ENCODE assay signal across 8 cellular contexts in genomic region chr14:81220488-81220766, GRCh38. TPM values are rescaled to one million over a fixed set of nuclear protein-coding genes. Genes with fewer than 3 reads are reported as not detected.
A peak's percentile ranks its signal among the peaks of the same experiment; 100 is the strongest.
DNase-seq lines count a peak whose midpoint lies in the region; ATAC-seq and TF ChIP-seq lines count a peak whose summit lies in the region.

No MANE protein-coding gene starts in this region.

- H2BK5ac ChIP-seq in trophoblast cell (ENCODE audit: low read depth, low read length, poor library complexity) = peak overlapping the region; percentile 42

- H3K4me1 ChIP-seq in RWPE2 (ENCODE audit: insufficient read depth, poor library complexity, severe bottlenecking) (peaks cover 16% of the 10 kb centered on the region), trophoblast cell (ENCODE audit: control insufficient read depth in 1 of 2, insufficient read depth in 2 of 2, low read length in 2 of 2) (no peaks in the 10 kb centered on the region)

- no peak for DNase-seq in RWPE2 (ENCODE audit: low spot score)
- DNase-seq in epithelial cell of proximal tubule (ENCODE audit: low read depth) = no peak
- DNase-seq in trophoblast cell = no peak
- no peak for DNase-seq in CD1c-positive myeloid dendritic cell (ENCODE audit: extremely low spot score)

- H3K14ac ChIP-seq in trophoblast cell (ENCODE audit: low read length) = peak overlapping the region; percentile 72

- H3K79me2 ChIP-seq in trophoblast cell (ENCODE audit: control insufficient read depth, insufficient read depth, low read length, poor library complexity) = peaks cover 9% of the 10 kb centered on the region

- H2AK5ac ChIP-seq in trophoblast cell (ENCODE audit: low read length) = no peak overlapping the region

- H4K12ac ChIP-seq in trophoblast cell (ENCODE audit: low read depth, low read length) = no peak overlapping the region

- H3K27me3 ChIP-seq in RWPE2 (ENCODE audit: insufficient read depth, poor library complexity, severe bottlenecking) (no peaks in the 10 kb centered on the region), trophoblast cell (ENCODE audit: insufficient read depth, low read length) (no peaks in the 10 kb centered on the region)

- no CpG with 5 or more reads among the region's 10 CpGs for WGBS in trophoblast cell (ENCODE audit: extremely low coverage, insufficient coverage, insufficient read length)

- H3K36me3 ChIP-seq in RWPE2 (ENCODE audit: low read depth) (peaks cover 14% of the 10 kb centered on the region), trophoblast cell (ENCODE audit: control insufficient read depth in 1 of 2, insufficient read depth in 2 of 2, low read length in 2 of 2) (peaks cover 3 to 4% of the 10 kb centered on the region in 2 experiments)

- H3K9ac ChIP-seq in trophoblast cell (ENCODE audit: low read length) = peak overlapping the region; percentile 81

- H3K4me3 ChIP-seq in GM08714 (ENCODE audit: low read length) (peak overlapping the region; percentile 99), RWPE2 (ENCODE audit: severe bottlenecking) (peak overlapping the region; percentile 51), epithelial cell of proximal tubule (ENCODE audit: low read depth, low read length) (peak overlapping the region; percentile 93), trophoblast cell (ENCODE audit: low read depth, low read length) (peak overlapping the region; percentile 76)

- H4K8ac ChIP-seq in trophoblast cell (ENCODE audit: low read depth, low read length) = peak overlapping the region; percentile 83

- peak overlapping the region; percentile 92 for H3K27ac ChIP-seq in RWPE2 (ENCODE audit: poor library complexity, severe bottlenecking)
- H3K27ac ChIP-seq in trophoblast cell (ENCODE audit: low read depth, low read length) = peak overlapping the region; percentile 93

- no peak overlapping the region for H2BK12ac ChIP-seq in trophoblast cell (ENCODE audit: low read length)

- no peak overlapping the region for H2AFZ ChIP-seq in trophoblast cell (ENCODE audit: insufficient read depth, low read length, poor library complexity)

- H2BK120ac ChIP-seq in trophoblast cell (ENCODE audit: insufficient read depth, low read length, poor library complexity) = peak overlapping the region; percentile 61

- peak overlapping the region; percentile 39 for H3K18ac ChIP-seq in trophoblast cell (ENCODE audit: low read length)

- H3K4me2 ChIP-seq in trophoblast cell (ENCODE audit: low read length) = peak overlapping the region; percentile 55

- H3K9me3 ChIP-seq in RWPE2 (ENCODE audit: severe bottlenecking) = no peaks in the 10 kb centered on the region
- no peaks in the 10 kb centered on the region for H3K9me3 ChIP-seq in trophoblast cell (ENCODE audit: insufficient read depth, low read depth, low read length)

- no peak for TF ChIP-seq CTCF in RWPE2 (IDR thresholded peaks at IDR 0.05; ENCODE audit: poor library complexity, severe bottlenecking)
- TF ChIP-seq CTCF in epithelial cell of proximal tubule (conservative IDR thresholded peaks at IDR 0.05; ENCODE audit: low read depth, low read length) = no peak

- H3K23ac ChIP-seq in trophoblast cell (ENCODE audit: low read length) = no peak overlapping the region

- peaks cover 19% of the 10 kb centered on the region for H3K79me1 ChIP-seq in trophoblast cell (ENCODE audit: low read length)

- no peak for ATAC-seq in RWPE2 (ENCODE audit: low read depth)
- no peak for ATAC-seq in HG02852 (IDR thresholded peaks at IDR 0.05; ENCODE audit: unreplicated experiment)
- ATAC-seq in GM19397 (IDR thresholded peaks at IDR 0.05; ENCODE audit: unreplicated experiment) = no peak
- no peak for ATAC-seq in HG02938 (IDR thresholded peaks at IDR 0.05; ENCODE audit: unreplicated experiment)

- peak overlapping the region; percentile 49 for H3K4ac ChIP-seq in trophoblast cell (ENCODE audit: low read depth, low read length)

- H4K91ac ChIP-seq in trophoblast cell (ENCODE audit: low read depth, low read length) = peak overlapping the region; percentile 69

RNA-seq across cellular contexts. Expression of gene GTF2A1, which starts 0.3 kb away (rescaled TPM):
- 9.5 and 13.4 TPM in 2 replicates for total RNA-seq in epithelial cell of proximal tubule
- 21.0 and 22.7 TPM in 2 replicates for polyA plus RNA-seq in trophoblast cell (2013)
